ENCODE assay signal across 12 cellular contexts in genomic region chr7:94403546-94403945, GRCh38. TPM values are rescaled to one million over a fixed set of nuclear protein-coding genes. Genes with fewer than 3 reads are reported as not detected.
DNase-seq lines count a peak whose midpoint lies in the region; ATAC-seq and TF ChIP-seq lines count a peak whose summit lies in the region.
"Had no signal": no experiment of that assay in that cellular context is flagged by ENCODE, and none has a peak within 500 bp of the region (broad histone marks: within the 10 kb centered on the region; RNA-seq: fewer than 3 reads in every experiment).

No MANE protein-coding gene starts in this region.

- DNase-seq in AG10803 (ENCODE audit: low read depth), result peak; percentile 56
- DNase-seq in ascending aorta (ENCODE audit: low spot score in 2 of 2), result no peak
- DNase-seq in fibroblast of peridontal ligament (ENCODE audit: extremely low read depth), result peak; percentile 66
- peak; percentile 80 for DNase-seq in osteoblast (ENCODE audit: insufficient read length, low spot score, missing footprints)
- no peak for DNase-seq in Caco-2
- no peak for DNase-seq in hepatic stellate cell (ENCODE audit: low spot score)
- DNase-seq: Calu3, NCI-H2029 treated with DMSO at 0.1 percent for 48 hours, NCI-H510A treated with DMSO at 0.1 percent for 48 hours, SHP77 had no signal

- H3K27ac ChIP-seq in ascending aorta (peak overlapping the region; percentile 17 to 74), osteoblast (ENCODE audit: low read depth, low read length) (peak overlapping the region; percentile 44)

- no peak overlapping the region for H3K4me2 ChIP-seq in osteoblast (ENCODE audit: insufficient read depth, low read length)

- H4K20me1 ChIP-seq in osteoblast (ENCODE audit: insufficient read depth, low read length), result peaks cover 56% of the 10 kb centered on the region

- BruUV-seq in Caco-2 (replicated peaks; lab: Mats Ljungman, UMichigan), result no TSS peak

- H3K27me3 ChIP-seq in ascending aorta (no peaks in the 10 kb centered on the region), osteoblast (ENCODE audit: insufficient read depth, low read length) (no peaks in the 10 kb centered on the region), Caco-2 (replicated peaks; ENCODE audit: control insufficient read depth, insufficient read depth, low read length) (no peaks in the 10 kb centered on the region)

- H3K27ac Mint-ChIP-seq in Caco-2 (ENCODE audit: unreplicated experiment), result no peak overlapping the region

- POLR2A ChIA-PET in Caco-2 (lab: Charles Lee), result no interaction called here

- intact Hi-C loops in ascending aorta (cut with DNase I) (no loop called here), Caco-2 (cut with micrococcal nuclease; ENCODE audit: unreplicated experiment) (no loop called here)

- CTCF ChIA-PET in Caco-2 (lab: Charles Lee), result no interaction called here

- peaks cover 16% of the 10 kb centered on the region for H3K27me3 Mint-ChIP-seq in Caco-2 (ENCODE audit: insufficient read depth, unreplicated experiment)

- H3K4me1 ChIP-seq in ascending aorta (peaks cover 6 to 88% of the 10 kb centered on the region in 2 donors), osteoblast (ENCODE audit: insufficient read depth, low read length) (peaks cover 85% of the 10 kb centered on the region), Caco-2 (no peaks in the 10 kb centered on the region)

- no peaks in the 10 kb centered on the region for H3K9me3 Mint-ChIP-seq in Caco-2 (ENCODE audit: unreplicated experiment)

- H3K4me3 ChIP-seq in AG10803 (ENCODE audit: low read length), result peak overlapping the region; percentile 96
- H3K4me3 ChIP-seq in ascending aorta, result peak overlapping the region in 1 of 2 donors; percentile 4
- no peak overlapping the region for H3K4me3 ChIP-seq in osteoblast (ENCODE audit: insufficient read depth, low read length)
- H3K4me3 ChIP-seq in Caco-2 (ENCODE audit: low read depth, low read length), result no peak overlapping the region

- no peaks in the 10 kb centered on the region for H3K36me3 Mint-ChIP-seq in Caco-2 (ENCODE audit: insufficient read depth, unreplicated experiment)

- peaks cover 80% of the 10 kb centered on the region for H3K79me2 ChIP-seq in osteoblast (ENCODE audit: insufficient read depth, low read length)

- H3K36me3 ChIP-seq in ascending aorta, result peaks cover 82 to 99% of the 10 kb centered on the region in 2 donors
- peaks cover 99% of the 10 kb centered on the region for H3K36me3 ChIP-seq in osteoblast (ENCODE audit: insufficient read depth, low read length)
- H3K36me3 ChIP-seq in Caco-2 (ENCODE audit: control insufficient read depth, insufficient read depth, low read length), result no peaks in the 10 kb centered on the region

- H2AFZ ChIP-seq in osteoblast (ENCODE audit: low read length), result no peak overlapping the region

- ATAC-seq in GM19351 (IDR thresholded peaks at IDR 0.05; ENCODE audit: unreplicated experiment) (no peak), HG03457 (IDR thresholded peaks at IDR 0.05; ENCODE audit: unreplicated experiment) (no peak)

- TF ChIP-seq CTCF in AG10803 (conservative IDR thresholded peaks at IDR 0.05; ENCODE audit: low read length), result no peak
- no peak for TF ChIP-seq CTCF in ascending aorta (IDR thresholded peaks at IDR 0.05)
- TF ChIP-seq CTCF in osteoblast (IDR thresholded peaks at IDR 0.05; ENCODE audit: extremely low read depth, low read depth, low read length), result no peak
- no peak for TF ChIP-seq CTCF in Caco-2 (IDR thresholded peaks at IDR 0.05; ENCODE audit: insufficient read depth in 1 of 2, low read depth in 1 of 2, low read length in 1 of 2, severe bottlenecking in 1 of 2, unreplicated experiment in 1 of 2)

- H3K9me3 ChIP-seq in ascending aorta, result no peaks in the 10 kb centered on the region
- H3K9me3 ChIP-seq in osteoblast (ENCODE audit: low read depth, low read length), result no peaks in the 10 kb centered on the region
- no peaks in the 10 kb centered on the region for H3K9me3 ChIP-seq in Caco-2

- H3K4me1 Mint-ChIP-seq in Caco-2 (ENCODE audit: low read depth, unreplicated experiment), result no peaks in the 10 kb centered on the region

- no peak overlapping the region for H3K4me3 Mint-ChIP-seq in Caco-2 (ENCODE audit: unreplicated experiment)

RNA-seq across cellular contexts. Expression of gene COL1A2, which starts 8.9 kb away (rescaled TPM):
- 692 TPM for total RNA-seq in ascending aorta
- total RNA-seq in osteoblast, result 8,305 and 11,912 TPM in 2 replicates
- 2.6 and 6.7 TPM in 2 replicates for total RNA-seq in Caco-2 (2022)
- total RNA-seq: Calu3 had no signal

Comparison
In these comparisons a context has a peak if more than half of its experiments do, and no peak if none do; other contexts are left out.
1. DNase-seq: peak in AG10803 (single experiment), fibroblast of peridontal ligament (single experiment) and osteoblast (single experiment); none in ascending aorta (0 of 2), Caco-2 (0 of 2) and hepatic stellate cell (single experiment).
2. RNA of gene COL1A2, which starts 8.9 kb away (total RNA-seq): 8,305 to 11,912 TPM in osteoblast and 692 TPM in ascending aorta (single experiment); 2.6 to 6.7 TPM in Caco-2; every median in the first group is over 10 times any median in the second.